Comparison of ENCODE assay signal across 14 cellular contexts in genomic region chr4:85570388-85570787, GRCh38.
"Had no signal": no experiment of that assay in that cellular context is flagged by ENCODE, and none has a peak within 500 bp of the region (broad histone marks: within the 10 kb centered on the region; RNA-seq: fewer than 3 reads in every experiment).

No MANE protein-coding gene starts in this region.

- H3K4me1 Mint-ChIP-seq: naive thymus-derived CD8-positive, alpha-beta T cell had no signal

- H3K27ac Mint-ChIP-seq: activated T-helper 2 cell treated with anti-CD3 and anti-CD28 coated beads, Interferon-gamma antibody, Interleukin-2, Interleukin-4, amounts not matched to agents 10 μg/mL and 5 μg/mL and 100 μg/mL, durations not matched to agents 14 hours and 24 hours and 36 hours; naive thymus-derived CD8-positive, alpha-beta T cell had no signal

- H3K27me3 Mint-ChIP-seq: naive thymus-derived CD8-positive, alpha-beta T cell had no signal

- H3K9me3 Mint-ChIP-seq: activated T-helper 2 cell treated with anti-CD3 and anti-CD28 coated beads, Interferon-gamma antibody, Interleukin-2, Interleukin-4, amounts not matched to agents 10 μg/mL and 5 μg/mL and 100 μg/mL, durations not matched to agents 14 hours and 24 hours and 36 hours had no signal

- H3K27ac ChIP-seq: cardiac muscle cell, left lung, neutrophil, parathyroid adenoma, tibial artery had no signal

- H2AFZ ChIP-seq: parathyroid adenoma had no signal

- DNase-seq: activated CD4-positive, CD25-positive, alpha-beta regulatory T cell treated with anti-CD3 and anti-CD28 coated beads, Interleukin-2, amount 50 U/mL, for 72 hours; activated naive CD4-positive, alpha-beta T cell treated with anti-CD3 and anti-CD28 coated beads, Interleukin-2, amount 50 U/mL, for 16 hours; left lung; mucosa of descending colon; naive thymus-derived CD8-positive, alpha-beta T cell; stimulated activated CD4-positive, alpha-beta T cell treated with anti-CD3 and anti-CD28 coated beads, Interleukin-1b, Interleukin-23, amount 100 ng/mL, for 48 hours; T-helper 9 cell; tibial artery had no signal

- H3K36me3 Mint-ChIP-seq: naive thymus-derived CD8-positive, alpha-beta T cell had no signal

- H3K79me2 ChIP-seq: parathyroid adenoma had no signal

- H3K4me3 ChIP-seq: cardiac muscle cell, left lung, mucosa of descending colon, tibial artery had no signal

- H3K4me1 ChIP-seq: left lung, parathyroid adenoma, tibial artery had no signal

- H3K9ac ChIP-seq: parathyroid adenoma had no signal

- H3K27me3 ChIP-seq: cardiac muscle cell, left lung, neutrophil, tibial artery had no signal

- H3K9me3 ChIP-seq: left lung, mucosa of descending colon, neutrophil, tibial artery had no signal

- H3K36me3 ChIP-seq: cardiac muscle cell, tibial artery had no signal

- FAIRE-seq: endometrium, urothelium cell line had no signal

- H3K4me3 Mint-ChIP-seq: naive thymus-derived CD8-positive, alpha-beta T cell had no signal

- ATAC-seq: left lung; mucosa of descending colon; naive thymus-derived CD8-positive, alpha-beta T cell had no signal
